In genomic region chr10:119274519-119275045, GRCh38 we compare ENCODE assay signal across 16 cellular contexts.
DNase-seq lines count a peak whose midpoint lies in the region; ATAC-seq and TF ChIP-seq lines count a peak whose summit lies in the region.
"Had no signal": no experiment of that assay in that cellular context is flagged by ENCODE, and none has a peak within 500 bp of the region (broad histone marks: within the 10 kb centered on the region; RNA-seq: fewer than 3 reads in every experiment).

No MANE protein-coding gene starts in this region.

- peak overlapping the region; percentile 24 for H3K4me2 ChIP-seq in Karpas-422 (ENCODE audit: low read depth, low read length, poor library complexity, severe bottlenecking)

- no peak overlapping the region for H3K4me3 ChIP-seq in GM06990 (replicated peaks; ENCODE audit: low read depth, low read length)
- no peak overlapping the region for H3K4me3 ChIP-seq in Karpas-422 (ENCODE audit: low read length)
- no peak overlapping the region for H3K4me3 ChIP-seq in esophagus muscularis mucosa

- no peak for TF ChIP-seq EP300 in esophagus muscularis mucosa (IDR thresholded peaks at IDR 0.05)

- H3K4me1 Mint-ChIP-seq in stimulated activated memory B cell treated with anti-CD40 and anti-IgM and Interleukin-4, amounts not matched to agents 10 μg/mL and 1 μg/mL and 100 μg/mL, for 72 hours: peaks cover 79% of the 10 kb centered on the region
- H3K4me1 Mint-ChIP-seq in endothelial cell (ENCODE audit: unreplicated experiment): peaks cover 92% of the 10 kb centered on the region

- DNase-seq in GM06990 (ENCODE audit: extremely low read depth, insufficient read length) (no peak), Karpas-422 (no peak), esophagus muscularis mucosa (ENCODE audit: extremely low spot score) (no peak), endothelial cell (ENCODE audit: low spot score) (no peak)
- DNase-seq: activated CD4-positive, CD25-positive, alpha-beta regulatory T cell; amniotic stem cell; DMS 273 treated with DMSO at 0.1 percent for 48 hours; GM23248; NCI-H2081; NCI-H748 treated with DMSO at 0.1 percent for 48 hours; RPMI8226 had no signal

- no peak overlapping the region for H2AFZ ChIP-seq in Karpas-422 (ENCODE audit: low read length)
- H2AFZ ChIP-seq: GM23248 had no signal

- TF ChIP-seq CTCF in GM06990 (IDR thresholded peaks at IDR 0.05; ENCODE audit: insufficient read depth, low read length, poor library complexity, severe bottlenecking): peak; percentile 18
- TF ChIP-seq CTCF in esophagus muscularis mucosa (IDR thresholded peaks at IDR 0.05): no peak
- TF ChIP-seq CTCF in endothelial cell (IDR thresholded peaks at IDR 0.05; ENCODE audit: unreplicated experiment): no peak

- H3K9ac ChIP-seq in Karpas-422 (ENCODE audit: low read length): no peak overlapping the region

- H3K9me3 Mint-ChIP-seq in stimulated activated memory B cell treated with anti-CD40 and anti-IgM and Interleukin-4, amounts not matched to agents 10 μg/mL and 1 μg/mL and 100 μg/mL, for 72 hours: no peaks in the 10 kb centered on the region
- H3K9me3 Mint-ChIP-seq in endothelial cell (ENCODE audit: unreplicated experiment): no peaks in the 10 kb centered on the region
- H3K9me3 Mint-ChIP-seq: stimulated activated naive CD8-positive, alpha-beta T cell treated with anti-CD3 and anti-CD28 coated beads, Interleukin-15, Interleukin-2, amounts not matched to agents 100 ng/mL and 50 ng/mL, for 24 hours had no signal

- TF ChIP-seq POLR2A in esophagus muscularis mucosa (IDR thresholded peaks at IDR 0.05; ENCODE audit: low read depth): no peak

- H3K27ac ChIP-seq in Karpas-422 (ENCODE audit: low read length) (no peak overlapping the region), esophagus muscularis mucosa (replicated peaks in 1 of 4) (peak overlapping the region; percentile 29 to 66 (median 49))

- no peak for ATAC-seq in stimulated activated memory B cell treated with anti-CD40 and anti-IgM and Interleukin-4, amounts not matched to agents 10 μg/mL and 1 μg/mL and 100 μg/mL, for 72 hours
- ATAC-seq in HG02970 (IDR thresholded peaks at IDR 0.05; ENCODE audit: low FRiP score, unreplicated experiment): no peak
- no peak for ATAC-seq in GM18909 (IDR thresholded peaks at IDR 0.05; ENCODE audit: poor library complexity, unreplicated experiment)
- no peak for ATAC-seq in HG02840 (IDR thresholded peaks at IDR 0.05; ENCODE audit: low FRiP score, unreplicated experiment)

- H3K79me2 ChIP-seq in Karpas-422 (ENCODE audit: low read length): no peaks in the 10 kb centered on the region

- H3K4me1 ChIP-seq in Karpas-422 (ENCODE audit: low read length): peaks cover 57% of the 10 kb centered on the region
- peaks cover 61 to 85% (median 72%) of the 10 kb centered on the region in 4 donors for H3K4me1 ChIP-seq in esophagus muscularis mucosa

- H3K36me3 ChIP-seq in GM06990 (ENCODE audit: control insufficient read depth, insufficient read depth, low read length) (no peaks in the 10 kb centered on the region), Karpas-422 (ENCODE audit: insufficient read depth, low read length) (no peaks in the 10 kb centered on the region), esophagus muscularis mucosa (no peaks in the 10 kb centered on the region)

- intact Hi-C loops in esophagus muscularis mucosa (cut with DNase I): no loop called here

- H3K27me3 Mint-ChIP-seq in stimulated activated memory B cell treated with anti-CD40 and anti-IgM and Interleukin-4, amounts not matched to agents 10 μg/mL and 1 μg/mL and 100 μg/mL, for 72 hours: no peaks in the 10 kb centered on the region
- H3K27me3 Mint-ChIP-seq in endothelial cell (ENCODE audit: unreplicated experiment): peaks cover 25% of the 10 kb centered on the region
- H3K27me3 Mint-ChIP-seq: stimulated activated naive CD8-positive, alpha-beta T cell treated with anti-CD3 and anti-CD28 coated beads, Interleukin-15, Interleukin-2, amounts not matched to agents 100 ng/mL and 50 ng/mL, for 24 hours had no signal

- H3K36me3 Mint-ChIP-seq in stimulated activated memory B cell treated with anti-CD40 and anti-IgM and Interleukin-4, amounts not matched to agents 10 μg/mL and 1 μg/mL and 100 μg/mL, for 72 hours: peaks cover 8% of the 10 kb centered on the region
- peaks cover 26% of the 10 kb centered on the region for H3K36me3 Mint-ChIP-seq in endothelial cell (ENCODE audit: low read depth, unreplicated experiment)

- H3K9me3 ChIP-seq in Karpas-422 (ENCODE audit: low read length) (no peaks in the 10 kb centered on the region), esophagus muscularis mucosa (no peaks in the 10 kb centered on the region)

- H3K27me3 ChIP-seq in GM06990 (replicated peaks; ENCODE audit: control insufficient read depth, insufficient read depth, low read length) (no peaks in the 10 kb centered on the region), Karpas-422 (ENCODE audit: low read length) (0 out of 2 replicates have a peak, but pooled peaks cover 3% of the 10 kb centered on the region), esophagus muscularis mucosa (no peaks in the 10 kb centered on the region)

- H3K9me2 ChIP-seq in Karpas-422 (replicated peaks; ENCODE audit: insufficient read depth, low read length): no peaks in the 10 kb centered on the region

- WGBS in esophagus muscularis mucosa: 84% methylated on average over 4 of the region's 4 CpGs

- no peak overlapping the region for H3K4me3 Mint-ChIP-seq in stimulated activated memory B cell treated with anti-CD40 and anti-IgM and Interleukin-4, amounts not matched to agents 10 μg/mL and 1 μg/mL and 100 μg/mL, for 72 hours
- H3K4me3 Mint-ChIP-seq in endothelial cell (ENCODE audit: unreplicated experiment): no peak overlapping the region
- H3K4me3 Mint-ChIP-seq: stimulated activated naive CD8-positive, alpha-beta T cell treated with anti-CD3 and anti-CD28 coated beads, Interleukin-15, Interleukin-2, amounts not matched to agents 100 ng/mL and 50 ng/mL, for 24 hours had no signal

- peaks cover 8% of the 10 kb centered on the region; the same call in 1 of the 2 replicates for H4K20me1 ChIP-seq in Karpas-422 (ENCODE audit: insufficient read depth, low read depth, low read length)

- peak overlapping the region; percentile 92 for H3K27ac Mint-ChIP-seq in stimulated activated memory B cell treated with anti-CD40 and anti-IgM and Interleukin-4, amounts not matched to agents 10 μg/mL and 1 μg/mL and 100 μg/mL, for 72 hours
- no peak overlapping the region for H3K27ac Mint-ChIP-seq in endothelial cell (ENCODE audit: unreplicated experiment)
